In genomic region chr5:75612211-75612579, GRCh38 we compare ENCODE assay signal across 11 cellular contexts. TPM values are rescaled to one million over a fixed set of nuclear protein-coding genes. Genes with fewer than 3 reads are reported as not detected.
DNase-seq lines count a peak whose midpoint lies in the region; ATAC-seq and TF ChIP-seq lines count a peak whose summit lies in the region.
"Had no signal": no experiment of that assay in that cellular context is flagged by ENCODE, and none has a peak within 500 bp of the region (broad histone marks: within the 10 kb centered on the region; RNA-seq: fewer than 3 reads in every experiment).

No MANE protein-coding gene starts in this region.

- ATAC-seq in GM19328 (IDR thresholded peaks at IDR 0.05; ENCODE audit: unreplicated experiment) (no peak), T-cell (replicated peaks in 1 of 4) (no peak)

- H3K27me3 ChIP-seq in HUES64 (ENCODE audit: insufficient read depth, low read length) (0 out of 2 replicates have a peak, but pooled peaks cover 2% of the 10 kb centered on the region), esophagus muscularis mucosa (peaks cover 0 to 7% (median 0%) of the 10 kb centered on the region in 4 donors)
- H3K27me3 ChIP-seq: BLaER1 treated with 17β-estradiol and CSF1 and Interleukin-3, amounts not matched to agents 10 nM and 100 nM had no signal

- 0 out of 2 replicates have a peak overlapping the region, but pooled peaks have one; percentile 74 for H3K9ac ChIP-seq in HUES64 (ENCODE audit: low read depth, low read length)
- H3K9ac ChIP-seq: BLaER1 treated with 17β-estradiol and CSF1 and Interleukin-3, amounts not matched to agents 10 nM and 100 nM; KMS-11 had no signal

- H3K9me3 Mint-ChIP-seq in neural crest cell (no peaks in the 10 kb centered on the region), T-cell (no peaks in the 10 kb centered on the region)

- H3K36me3 ChIP-seq in HUES64 (ENCODE audit: insufficient read depth, low read length), result no peaks in the 10 kb centered on the region
- no peaks in the 10 kb centered on the region for H3K36me3 ChIP-seq in esophagus muscularis mucosa
- H3K36me3 ChIP-seq: cardiac muscle cell had no signal

- H3K27ac Mint-ChIP-seq in neural crest cell (ENCODE audit: unreplicated experiment) (no peak overlapping the region), T-cell (no peak overlapping the region)

- H3K36me3 Mint-ChIP-seq in neural crest cell (ENCODE audit: low read depth), result no peaks in the 10 kb centered on the region
- H3K36me3 Mint-ChIP-seq in T-cell, result peaks cover 6% of the 10 kb centered on the region

- peaks cover 5% of the 10 kb centered on the region for H3K27me3 Mint-ChIP-seq in neural crest cell (ENCODE audit: low read depth)
- peaks cover 6% of the 10 kb centered on the region in 2 donors for H3K27me3 Mint-ChIP-seq in T-cell

- intact Hi-C loops in esophagus muscularis mucosa (cut with DNase I), result no loop called here

- H3K4me1 Mint-ChIP-seq in neural crest cell, result peaks cover 15% of the 10 kb centered on the region
- H3K4me1 Mint-ChIP-seq in T-cell, result peaks cover 5 to 8% (median 6%) of the 10 kb centered on the region in 3 donors

- H3K9me3 ChIP-seq in HUES64 (ENCODE audit: insufficient read depth, low read depth, low read length), result no peaks in the 10 kb centered on the region
- H3K9me3 ChIP-seq in esophagus muscularis mucosa, result no peaks in the 10 kb centered on the region

- CTCF ChIA-PET in T-cell (lab: Charles Lee), result no interaction called here

- no peak for TF ChIP-seq EP300 in esophagus muscularis mucosa (IDR thresholded peaks at IDR 0.05)

- 81% methylated on average over 12 of the region's 12 CpGs for WGBS in HUES64
- 23% methylated on average over 11 of the region's 12 CpGs for WGBS in esophagus muscularis mucosa

- POLR2A ChIA-PET in T-cell (lab: Charles Lee), result no interaction called here

- no peak for TF ChIP-seq POLR2A in esophagus muscularis mucosa (IDR thresholded peaks at IDR 0.05; ENCODE audit: low read depth)

- H3K4me3 Mint-ChIP-seq in neural crest cell (peak overlapping the region; percentile 79), T-cell (no peak overlapping the region)

- no peak for DNase-seq in esophagus muscularis mucosa (ENCODE audit: extremely low spot score)
- DNase-seq in neural crest cell (ENCODE audit: low read depth, low spot score), result no peak
- DNase-seq in pons (ENCODE audit: low spot score), result no peak
- no peak for DNase-seq in T-cell
- DNase-seq in COR-L47 (lab: John Stamatoyannopoulos, UW), result no peak

- H3K4me1 ChIP-seq in HUES64 (ENCODE audit: insufficient read depth, low read length) (peaks cover 33% of the 10 kb centered on the region), esophagus muscularis mucosa (peaks cover 12 to 18% (median 18%) of the 10 kb centered on the region in 4 donors)

- H3K4me3 ChIP-seq in HUES64 (ENCODE audit: low read length), result peak overlapping the region; percentile 63
- H3K4me3 ChIP-seq in esophagus muscularis mucosa, result peak overlapping the region; percentile 52 to 64 (median 58)
- H3K4me3 ChIP-seq: BLaER1 treated with 17β-estradiol and CSF1 and Interleukin-3, amounts not matched to agents 10 nM and 100 nM had no signal

- TF ChIP-seq CTCF in 22Rv1 (IDR thresholded peaks at IDR 0.05) (no peak), esophagus muscularis mucosa (IDR thresholded peaks at IDR 0.05) (no peak), neural crest cell (conservative IDR thresholded peaks at IDR 0.05) (no peak)

- H3K27ac ChIP-seq in 22Rv1 (peak overlapping the region; percentile 70), HUES64 (ENCODE audit: low read depth, low read length) (no peak overlapping the region), esophagus muscularis mucosa (replicated peaks in 1 of 4) (no peak overlapping the region)
- H3K27ac ChIP-seq: BLaER1 treated with 17β-estradiol and CSF1 and Interleukin-3, amounts not matched to agents 10 nM and 100 nM; cardiac muscle cell; KMS-11 had no signal

RNA-seq across cellular contexts. Expression of gene ANKDD1B, which starts 0.9 kb away (rescaled TPM):
- 0.10 TPM for polyA plus RNA-seq in HUES64 (2013, experiment 1 of 2)
- not detected for polyA plus RNA-seq in HUES64 (2013, experiment 2 of 2)
- under 1 TPM in 2 of 4 donors, not detected in 2; 0.33 to 0.83 TPM for total RNA-seq in esophagus muscularis mucosa
- total RNA-seq in neural crest cell, result 0.20 and 0.28 TPM in 2 replicates
- total RNA-seq in T-cell, result under 1 TPM in 4 of 5 donors, not detected in 1; 0.28 to 0.85 (median 0.33) TPM
- polyA plus RNA-seq: cardiac muscle cell had no signal
